Comparison of ENCODE assay signal across 26 cellular contexts in genomic region chr6:68326762-68327161, GRCh38.
A peak's percentile ranks its signal among the peaks of the same experiment; 100 is the strongest.
DNase-seq lines count a peak whose midpoint lies in the region; ATAC-seq, FAIRE-seq and TF ChIP-seq lines count a peak whose summit lies in the region.
"Had no signal": no experiment of that assay in that cellular context is flagged by ENCODE, and none has a peak within 500 bp of the region (broad histone marks: within the 10 kb centered on the region; RNA-seq: fewer than 3 reads in every experiment).

No MANE protein-coding gene starts in this region.

- no peaks in the 10 kb centered on the region for H3K36me3 ChIP-seq in GM23338 (ENCODE audit: insufficient read depth)
- no peaks in the 10 kb centered on the region for H3K36me3 ChIP-seq in K562 (ENCODE audit: control insufficient read depth, insufficient read depth, low read length)
- H3K36me3 ChIP-seq: BLaER1, HAP-1, SJCRH30 had no signal

- TF ChIP-seq CTCF in GM23338 (conservative IDR thresholded peaks at IDR 0.05; ENCODE audit: low read depth in 2 of 2): no peak
- no peak for TF ChIP-seq CTCF in K562 (IDR thresholded peaks at IDR 0.05 in 2 of 3, conservative IDR thresholded peaks at IDR 0.05 in 1 of 3; ENCODE audit: insufficient read depth in 2 of 3, low read depth in 1 of 3, low read length in 3 of 3)
- no peak for TF ChIP-seq CTCF in glutamatergic neuron (IDR thresholded peaks at IDR 0.05; ENCODE audit: partially characterized antibody, unreplicated experiment)

- H3K4me2 ChIP-seq in GM23338 (no peak overlapping the region), K562 (ENCODE audit: insufficient read depth, low read length) (no peak overlapping the region)
- H3K4me2 ChIP-seq: BLaER1, KMS-11 had no signal

- no peaks in the 10 kb centered on the region for H3K9me2 ChIP-seq in GM23338 (ENCODE audit: insufficient read depth)

- WGBS in K562 (ENCODE audit: insufficient coverage, low coverage, missing lambda C conversion rate): 18% methylated on average over 4 of the region's 4 CpGs

- H3K27ac Mint-ChIP-seq in GM23338: no peak overlapping the region
- no peak overlapping the region for H3K27ac Mint-ChIP-seq in glutamatergic neuron (ENCODE audit: unreplicated experiment)
- H3K27ac Mint-ChIP-seq: CD4-positive, CD25-positive, alpha-beta regulatory T cell; HFFc6 had no signal

- H3K4me1 ChIP-seq in GM23338 (ENCODE audit: insufficient read depth) (no peaks in the 10 kb centered on the region), K562 (replicated peaks in 1 of 2; ENCODE audit: control insufficient read depth in 2 of 2, insufficient read depth in 2 of 2, low read length in 2 of 2) (no peaks in the 10 kb centered on the region)
- H3K4me1 ChIP-seq: BLaER1, HAP-1, SJCRH30 had no signal

- CTCF ChIA-PET in K562 (lab: Yijun Ruan, JAX; ENCODE audit: low intra/inter-chr PET ratio): no interaction called here

- H3K27ac ChIP-seq in GM23338 (ENCODE audit: low read depth) (no peak overlapping the region), K562 (ENCODE audit: extremely low read depth, low read depth, low read length) (no peak overlapping the region)
- H3K27ac ChIP-seq: BLaER1, GM23248, KMS-11, SJCRH30 had no signal

- H3K9me3 Mint-ChIP-seq in GM23338: no peaks in the 10 kb centered on the region
- no peaks in the 10 kb centered on the region for H3K9me3 Mint-ChIP-seq in glutamatergic neuron (ENCODE audit: unreplicated experiment)

- peak overlapping the region; percentile 81 for H2AFZ ChIP-seq in GM23338
- H2AFZ ChIP-seq in K562 (ENCODE audit: low read depth, low read length): peak overlapping the region; percentile 46; the same call in 1 of the 2 replicates
- H2AFZ ChIP-seq: GM23248 had no signal

- H3K9me1 ChIP-seq in K562 (ENCODE audit: control insufficient read depth, insufficient read depth, low read length): no peaks in the 10 kb centered on the region

- no peak; the same call in 2 of the 3 replicates for ATAC-seq in GM23338
- ATAC-seq in K562: no peak
- no peak for ATAC-seq in GM21423 (IDR thresholded peaks at IDR 0.05; ENCODE audit: unreplicated experiment)
- ATAC-seq: PC-3, SK-N-SH treated with all-trans-retinoic acid at 6 μM for 48 hours had no signal

- no peaks in the 10 kb centered on the region for H3K27me3 ChIP-seq in GM23338 (ENCODE audit: insufficient read depth)
- no peaks in the 10 kb centered on the region for H3K27me3 ChIP-seq in K562 (ENCODE audit: control insufficient read depth in 2 of 2, insufficient read depth in 2 of 2, low read length in 2 of 2)
- H3K27me3 ChIP-seq: BLaER1, SJCRH30 had no signal

- H3K4me3 Mint-ChIP-seq in GM23338 (no peak overlapping the region), glutamatergic neuron (ENCODE audit: unreplicated experiment) (no peak overlapping the region)
- H3K4me3 Mint-ChIP-seq: CD4-positive, CD25-positive, alpha-beta regulatory T cell; HFFc6 had no signal

- peak; percentile 54 for FAIRE-seq in K562 (lab: Jason Lieb, UNC)
- FAIRE-seq: D721Med, G401.6 had no signal

- H3K9ac ChIP-seq in K562 (ENCODE audit: insufficient read depth in 1 of 2, low read depth in 2 of 2, low read length in 2 of 2): no peak overlapping the region
- H3K9ac ChIP-seq: BLaER1, GM23248, KMS-11 had no signal

- POLR2A ChIA-PET in K562 (lab: Yijun Ruan, JAX): no interaction called here

- in situ Hi-C loops in K562 (cut with MboI): no loop called here

- DNase-seq in GM23338 (ENCODE audit: low spot score): peak; percentile 3
- no peak for DNase-seq in K562 (ENCODE audit: extremely low read depth in 1 of 4, low spot score in 3 of 4)
- peak; percentile 11 for DNase-seq in glutamatergic neuron
- DNase-seq in posterior vena cava (ENCODE audit: low spot score): peak; percentile 18
- no peak for DNase-seq in NOMO-1 treated with dmso at 0.1 percent for 144 hours (lab: John Stamatoyannopoulos, UW; ENCODE audit: unreplicated experiment)
- no peak for DNase-seq in stimulated activated CD4-positive, alpha-beta T cell treated with anti-CD3 and anti-CD28 coated beads, Interleukin-1b, Interleukin-23, amount 100 ng/mL, for 48 hours
- DNase-seq: CD4-positive, CD25-positive, alpha-beta regulatory T cell; DMS53; GM23248; HFFc6; IMR-90; NCI-H1048; NCI-H1417 treated with DMSO at 0.1 percent for 48 hours; NCI-H1694 treated with DMSO at 0.1 percent for 48 hours; NCI-H446; NCI-H524 treated with DMSO at 0.1 percent for 48 hours; NCI-H774; PC-3; SJCRH30 had no signal

- TF ChIP-seq RAD21 in K562 (CRISPR knock-in tag; conservative IDR thresholded peaks at IDR 0.05 in 1 of 2, IDR thresholded peaks at IDR 0.05 in 1 of 2): no peak

- H3K9me3 ChIP-seq in K562 (replicated peaks; ENCODE audit: control insufficient read depth, insufficient read depth, low read depth, low read length): no peaks in the 10 kb centered on the region
- H3K9me3 ChIP-seq: BLaER1, HAP-1, SJCRH30 had no signal

- no peak for TF ChIP-seq POLR2A in K562 (conservative IDR thresholded peaks at IDR 0.05)

- no peak for TF ChIP-seq EP300 in K562 (IDR thresholded peaks at IDR 0.05; ENCODE audit: low read length)

- intact Hi-C loops in K562 (cut with micrococcal nuclease): no loop called here
- intact Hi-C loops in posterior vena cava (cut with DNase I): no loop called here

- H3F3A ChIP-seq in GM23338 (replicated peaks; ENCODE audit: low read depth): no peaks in the 10 kb centered on the region

- H3K79me2 ChIP-seq in GM23338 (replicated peaks; ENCODE audit: insufficient read depth) (no peaks in the 10 kb centered on the region), K562 (ENCODE audit: control insufficient read depth, insufficient read depth, low read length) (no peaks in the 10 kb centered on the region)

- H3K4me3 ChIP-seq in GM23338 (no peak overlapping the region), K562 (no peak overlapping the region)
- H3K4me3 ChIP-seq: BLaER1, GM23248, HAP-1, SJCRH30 had no signal

- no TSS peak for BruUV-seq in K562 (replicated peaks; lab: Mats Ljungman, UMichigan)

- peaks cover 2% of the 10 kb centered on the region for H3K27me3 Mint-ChIP-seq in GM23338 (ENCODE audit: insufficient read depth, low read depth, poor library complexity)
- H3K27me3 Mint-ChIP-seq in glutamatergic neuron (ENCODE audit: unreplicated experiment): no peaks in the 10 kb centered on the region
- H3K27me3 Mint-ChIP-seq: CD4-positive, CD25-positive, alpha-beta regulatory T cell had no signal

- H3K36me3 Mint-ChIP-seq in GM23338 (ENCODE audit: low read depth) (no peaks in the 10 kb centered on the region), glutamatergic neuron (ENCODE audit: unreplicated experiment) (no peaks in the 10 kb centered on the region)
- H3K36me3 Mint-ChIP-seq: CD4-positive, CD25-positive, alpha-beta regulatory T cell had no signal

- no peaks in the 10 kb centered on the region for H4K20me1 ChIP-seq in GM23338 (replicated peaks; ENCODE audit: insufficient read depth)
- no peaks in the 10 kb centered on the region for H4K20me1 ChIP-seq in K562 (replicated peaks; ENCODE audit: control insufficient read depth, insufficient read depth, low read length)
- H4K20me1 ChIP-seq: BLaER1 had no signal

- H3K4me1 Mint-ChIP-seq in GM23338: no peaks in the 10 kb centered on the region
- no peaks in the 10 kb centered on the region for H3K4me1 Mint-ChIP-seq in glutamatergic neuron (ENCODE audit: low read depth, unreplicated experiment)
- H3K4me1 Mint-ChIP-seq: CD4-positive, CD25-positive, alpha-beta regulatory T cell had no signal

TF ChIP-seq in GM23338, 12 proteins besides CTCF, POLR2A, EP300 and RAD21 (continues in another document):
- no peak for TF ChIP-seq ZNF331 (CRISPR knock-in tag; IDR thresholded peaks at IDR 0.05; ENCODE audit: low read depth)

TF ChIP-seq in K562, 482 proteins besides CTCF, POLR2A, EP300 and RAD21 (continues in another document):
- TF ChIP-seq GABPA (tag; conservative IDR thresholded peaks at IDR 0.05; ENCODE audit: low read depth) (no peak), ZNF449 (CRISPR knock-in tag; IDR thresholded peaks at IDR 0.05) (no peak), NFRKB (IDR thresholded peaks at IDR 0.05; ENCODE audit: low read depth) (no peak), SAFB (IDR thresholded peaks at IDR 0.05; ENCODE audit: borderline replicate concordance, low read depth, low read length) (no peak), ZBED1 (IDR thresholded peaks at IDR 0.05) (no peak), RBM15 (IDR thresholded peaks at IDR 0.05; ENCODE audit: insufficient read depth, low read length) (no peak), GABPB2 (CRISPR knock-in tag; conservative IDR thresholded peaks at IDR 0.05) (no peak), ESRRB (CRISPR knock-in tag; IDR thresholded peaks at IDR 0.05; ENCODE audit: borderline replicate concordance) (no peak), SAFB2 (IDR thresholded peaks at IDR 0.05; ENCODE audit: borderline replicate concordance, low read depth, low read length, severe bottlenecking) (no peak)

Comparison
In these comparisons a context has a peak if more than half of its experiments do, and no peak if none do; other contexts are left out.
1. DNase-seq: peak in GM23338 (single experiment), glutamatergic neuron (single experiment) and posterior vena cava (single experiment); none in K562 (0 of 4), NOMO-1 treated with dmso at 0.1 percent for 144 hours (single experiment) and stimulated activated CD4-positive, alpha-beta T cell treated with anti-CD3 and anti-CD28 coated beads, Interleukin-1b, Interleukin-23, amount 100 ng/mL, for 48 hours (single experiment).